Comparison of ENCODE assay signal across 8 cellular contexts in genomic region chr14:24481622-24482324, GRCh38. TPM values are rescaled to one million over a fixed set of nuclear protein-coding genes. Genes with fewer than 3 reads are reported as not detected.
DNase-seq lines count a peak whose midpoint lies in the region; ATAC-seq, FAIRE-seq and TF ChIP-seq lines count a peak whose summit lies in the region.

No MANE protein-coding gene starts in this region.

- no peak for TF ChIP-seq POLR2A in GM12892 (IDR thresholded peaks at IDR 0.05; ENCODE audit: low read depth, low read length)

- no CpG with 5 or more reads among the region's 23 CpGs for WGBS in iPS DF 6.9 (ENCODE audit: insufficient coverage, insufficient read length)

- no peaks in the 10 kb centered on the region for H3K36me3 ChIP-seq in iPS DF 6.9 (ENCODE audit: control insufficient read depth, insufficient read depth, low read length)

- DNase-seq in AG08395 (ENCODE audit: low spot score) (peak; percentile 71), GM12892 (ENCODE audit: insufficient read length) (peak; percentile 59), OCI-M1 (lab: John Stamatoyannopoulos, UW) (peak; percentile 54), iPS DF 6.9 (ENCODE audit: low read depth, low spot score) (peak; percentile 84)
- DNase-seq in activated effector memory CD4-positive, alpha-beta T cell treated with anti-CD3 and anti-CD28 coated beads, Interleukin-2, amount 50 U/mL, for 16 hours: peak; percentile 76
- peak; percentile 15 for DNase-seq in stimulated activated CD8-positive, alpha-beta memory T cell treated with anti-CD3 and anti-CD28 coated beads, Interleukin-12 subunit alpha, Interleukin-12 subunit beta, amount 100 ng/mL, for 24 hours (ENCODE audit: extremely low read depth)

- H3K4me3 ChIP-seq in iPS DF 6.9 (ENCODE audit: low read length): no peak overlapping the region

- H3K27ac ChIP-seq in iPS DF 6.9 (ENCODE audit: low read length): no peak overlapping the region

- H3K9me3 ChIP-seq in iPS DF 6.9 (ENCODE audit: control insufficient read depth, insufficient read depth, low read length): no peaks in the 10 kb centered on the region

- no peaks in the 10 kb centered on the region for H3K27me3 ChIP-seq in iPS DF 6.9 (ENCODE audit: control insufficient read depth, insufficient read depth, low read length)

- peak; percentile 78 for FAIRE-seq in GM12892 (lab: Jason Lieb, UNC)

- H3K4me1 ChIP-seq in iPS DF 6.9 (ENCODE audit: control insufficient read depth, insufficient read depth, low read length): no peaks in the 10 kb centered on the region

- ATAC-seq in HG03045 (IDR thresholded peaks at IDR 0.05; ENCODE audit: unreplicated experiment) (peak; percentile 70), GM21381 (IDR thresholded peaks at IDR 0.05; ENCODE audit: unreplicated experiment) (no peak)

RNA-seq across cellular contexts. Expression of gene CMA1, which starts 26.3 kb away (rescaled TPM):
- 0.81 TPM for polyA plus RNA-seq in GM12892 (2012; ENCODE audit: missing spikeins)

RNA-seq across cellular contexts. Expression of gene SDR39U1, which starts 39.2 kb away (rescaled TPM):
- 28.7 TPM for polyA plus RNA-seq in GM12892 (2012; ENCODE audit: missing spikeins)

RNA-seq across cellular contexts. Expression of gene KHNYN, which starts 52.0 kb away (rescaled TPM):
- 21.5 TPM for polyA plus RNA-seq in GM12892 (2012; ENCODE audit: missing spikeins)

RNA-seq across cellular contexts. Expression of gene CBLN3, which starts 52.3 kb away (rescaled TPM):
- polyA plus RNA-seq in GM12892 (2012; ENCODE audit: missing spikeins): 5.4 TPM

Comparison
In these comparisons a context has a peak if more than half of its experiments do, and no peak if none do; other contexts are left out.
1. DNase-seq: peak in every context shown above with its lines; median percentile 84 in iPS DF 6.9; 76 in activated effector memory CD4-positive, alpha-beta T cell treated with anti-CD3 and anti-CD28 coated beads, Interleukin-2, amount 50 U/mL, for 16 hours; 71 in AG08395; 59 in GM12892; 54 in OCI-M1; 15 in stimulated activated CD8-positive, alpha-beta memory T cell treated with anti-CD3 and anti-CD28 coated beads, Interleukin-12 subunit alpha, Interleukin-12 subunit beta, amount 100 ng/mL, for 24 hours.